Comparison of ENCODE assay signal across 8 cellular contexts in genomic region chr19:4524808-4525562, GRCh38. TPM values are rescaled to one million over a fixed set of nuclear protein-coding genes. Genes with fewer than 3 reads are reported as not detected.
DNase-seq lines count a peak whose midpoint lies in the region; ATAC-seq, FAIRE-seq and TF ChIP-seq lines count a peak whose summit lies in the region.

No MANE protein-coding gene starts in this region.

- WGBS in ovary, 3 donors, result 66 to 71% (median 66%) methylated on average over 23 of the region's 23 CpGs

- no peak for FAIRE-seq in urothelium cell line (lab: Jason Lieb, UNC)

- no peak for TF ChIP-seq POLR2A in ovary (IDR thresholded peaks at IDR 0.05)

- H3K9me3 Mint-ChIP-seq in activated CD8-positive, alpha-beta memory T cell treated with anti-CD3 and anti-CD28 coated beads, Interleukin-2, amount 10 ng/mL, durations not matched to agents 7 days and 5 days (ENCODE audit: low read depth), result no peaks in the 10 kb centered on the region

- H3K4me3 ChIP-seq in ovary, result no peak overlapping the region

- peak; percentile 90 for ATAC-seq in activated CD8-positive, alpha-beta memory T cell treated with anti-CD3 and anti-CD28 coated beads, Interleukin-2, amount 10 ng/mL, durations not matched to agents 7 days and 5 days
- ATAC-seq in esophagus mucosa (peak; percentile 41), GM18520 (IDR thresholded peaks at IDR 0.05; ENCODE audit: unreplicated experiment) (no peak)

- H3K4me3 Mint-ChIP-seq in activated CD8-positive, alpha-beta memory T cell treated with anti-CD3 and anti-CD28 coated beads, Interleukin-2, amount 10 ng/mL, durations not matched to agents 7 days and 5 days, result no peak overlapping the region

- DNase-seq in NCI-H2196 (lab: John Stamatoyannopoulos, UW; ENCODE audit: unreplicated experiment) (peak; percentile 38), NCI-H2196 treated with DMSO at 0.1 percent for 48 hours (lab: John Stamatoyannopoulos, UW; ENCODE audit: unreplicated experiment) (no peak), NCI-H460 (ENCODE audit: extremely low read depth, low read depth) (peak; percentile 38), ovary (peak; percentile 50 to 79 (median 71)), urothelium cell line (ENCODE audit: low spot score) (peak; percentile 55)
- DNase-seq in activated CD8-positive, alpha-beta memory T cell treated with anti-CD3 and anti-CD28 coated beads, Interleukin-2, amount 10 ng/mL, durations not matched to agents 7 days and 5 days, result peak; percentile 78

- TF ChIP-seq EP300 in ovary (IDR thresholded peaks at IDR 0.05), result no peak

- intact Hi-C loops in ovary (cut with DNase I), result no loop called here

- H3K27ac Mint-ChIP-seq in activated CD8-positive, alpha-beta memory T cell treated with anti-CD3 and anti-CD28 coated beads, Interleukin-2, amount 10 ng/mL, durations not matched to agents 7 days and 5 days, result no peak overlapping the region

- no peaks in the 10 kb centered on the region for H3K36me3 Mint-ChIP-seq in activated CD8-positive, alpha-beta memory T cell treated with anti-CD3 and anti-CD28 coated beads, Interleukin-2, amount 10 ng/mL, durations not matched to agents 7 days and 5 days

- no peaks in the 10 kb centered on the region for H3K36me3 ChIP-seq in ovary

- H3K27ac ChIP-seq in ovary, result no peak overlapping the region

- CTCF ChIA-PET in activated CD8-positive, alpha-beta memory T cell treated with anti-CD3 and anti-CD28 coated beads, Interleukin-2, amount 10 ng/mL, durations not matched to agents 7 days and 5 days (lab: Charles Lee), result interaction anchor here (0.6 to 5.2 kb wide), 29 partner anchors 9 to 257 kb away, joined by 3 to 48 read pairs (median 4); partner anchors contain the start of genes HDGFL2, LRG1 and PLIN5

- H3K9me3 ChIP-seq in ovary, result no peaks in the 10 kb centered on the region

- H3K27me3 ChIP-seq in ovary, result no peaks in the 10 kb centered on the region

- peaks cover 3% of the 10 kb centered on the region for H3K4me1 ChIP-seq in ovary (ENCODE audit: insufficient read depth)

- no peaks in the 10 kb centered on the region for H3K27me3 Mint-ChIP-seq in activated CD8-positive, alpha-beta memory T cell treated with anti-CD3 and anti-CD28 coated beads, Interleukin-2, amount 10 ng/mL, durations not matched to agents 7 days and 5 days

- TF ChIP-seq CTCF in ovary (IDR thresholded peaks at IDR 0.05), result peak; percentile 29 to 66 (median 34)

- H3K4me1 Mint-ChIP-seq in activated CD8-positive, alpha-beta memory T cell treated with anti-CD3 and anti-CD28 coated beads, Interleukin-2, amount 10 ng/mL, durations not matched to agents 7 days and 5 days, result no peaks in the 10 kb centered on the region

RNA-seq across cellular contexts. Expression of gene PLIN4, which starts 6.7 kb away (rescaled TPM):
- total RNA-seq in NCI-H460 (2014; rRNA removed; shearing (Covaris generic)), result 0.02 and 0.06 TPM in 2 replicates
- polyA plus RNA-seq in NCI-H460 (2014; cell fraction: nucleus; rRNA removed), result 0.11 and 0.18 TPM in 2 replicates
- not detected for total RNA-seq in activated CD8-positive, alpha-beta memory T cell treated with anti-CD3 and anti-CD28 coated beads, Interleukin-2, amount 10 ng/mL, durations not matched to agents 7 days and 5 days
- total RNA-seq in esophagus mucosa (0.96 TPM), ovary (10 to 100 TPM in 5 of 7 donors, 1 to 10 TPM in 2; 3.7 to 55.1 (median 23.6) TPM)
- polyA plus RNA-seq in ovary, result 1 to 10 TPM; 1.6 to 9.6 TPM

RNA-seq across cellular contexts. Expression of gene PLIN5, which starts 10.0 kb away (rescaled TPM):
- not detected in 2 replicates for total RNA-seq in NCI-H460 (2014; rRNA removed; shearing (Covaris generic))
- 3.8 TPM in 1 of 2 replicates, not detected in the other for polyA plus RNA-seq in NCI-H460 (2014; cell fraction: nucleus; rRNA removed)
- not detected for total RNA-seq in activated CD8-positive, alpha-beta memory T cell treated with anti-CD3 and anti-CD28 coated beads, Interleukin-2, amount 10 ng/mL, durations not matched to agents 7 days and 5 days
- total RNA-seq in esophagus mucosa, result 2.4 TPM
- total RNA-seq in ovary, result 100 to 1,000 TPM in 4 of 7 donors, 10 to 100 TPM in 3; 26.0 to 149 (median 131) TPM
- 10 to 100 TPM in 1 of 2 donors, 1 to 10 TPM in 1; 8.8 to 85.0 TPM for polyA plus RNA-seq in ovary

RNA-seq across cellular contexts. Expression of gene LRG1, which starts 14.9 kb away (rescaled TPM):
- 0.15 TPM in 1 of 2 replicates, not detected in the other for total RNA-seq in NCI-H460 (2014; rRNA removed; shearing (Covaris generic))
- 0.12 TPM in 1 of 2 replicates, not detected in the other for polyA plus RNA-seq in NCI-H460 (2014; cell fraction: nucleus; rRNA removed)
- total RNA-seq in activated CD8-positive, alpha-beta memory T cell treated with anti-CD3 and anti-CD28 coated beads, Interleukin-2, amount 10 ng/mL, durations not matched to agents 7 days and 5 days, result under 1 TPM; 0.32 to 0.35 TPM
- total RNA-seq in esophagus mucosa (24.9 TPM), ovary (1 to 10 TPM; 1.3 to 7.6 (median 3.6) TPM)
- 1 to 10 TPM in 1 of 2 donors, under 1 TPM in 1; 0.33 to 2.1 TPM for polyA plus RNA-seq in ovary

RNA-seq across cellular contexts. Expression of gene SEMA6B, which starts 34.5 kb away (rescaled TPM):
- total RNA-seq in NCI-H460 (2014; rRNA removed; shearing (Covaris generic)), result 4.2 and 5.9 TPM in 2 replicates
- 9.8 and 11.9 TPM in 2 replicates for polyA plus RNA-seq in NCI-H460 (2014; cell fraction: nucleus; rRNA removed)
- total RNA-seq in activated CD8-positive, alpha-beta memory T cell treated with anti-CD3 and anti-CD28 coated beads, Interleukin-2, amount 10 ng/mL, durations not matched to agents 7 days and 5 days, result not detected
- total RNA-seq in esophagus mucosa (2.0 TPM), ovary (1 to 10 TPM; 1.3 to 9.7 (median 5.5) TPM)
- polyA plus RNA-seq in ovary, result 1 to 10 TPM in 1 of 2 donors, under 1 TPM in 1; 0.77 to 7.6 TPM

RNA-seq across cellular contexts. Expression of gene HDGFL2, which starts 52.9 kb away (rescaled TPM):
- 15.1 and 15.6 TPM in 2 replicates for total RNA-seq in NCI-H460 (2014; rRNA removed; shearing (Covaris generic))
- 27.6 and 35.0 TPM in 2 replicates for polyA plus RNA-seq in NCI-H460 (2014; cell fraction: nucleus; rRNA removed)
- 10 to 100 TPM; 57.8 to 60.2 TPM for total RNA-seq in activated CD8-positive, alpha-beta memory T cell treated with anti-CD3 and anti-CD28 coated beads, Interleukin-2, amount 10 ng/mL, durations not matched to agents 7 days and 5 days
- total RNA-seq in esophagus mucosa (19.2 TPM), ovary (10 to 100 TPM; 36.2 to 77.2 (median 64.4) TPM)
- polyA plus RNA-seq in ovary, result 10 to 100 TPM; 28.5 to 63.0 TPM
